Comparison of ENCODE assay signal across 8 cellular contexts in genomic region chr2:64819774-64820688, GRCh38.
DNase-seq lines count a peak whose midpoint lies in the region; ATAC-seq and TF ChIP-seq lines count a peak whose summit lies in the region.

No MANE protein-coding gene starts in this region.

- TF ChIP-seq POLR2A in breast epithelium (IDR thresholded peaks at IDR 0.05): no peak

- H3K4me3 ChIP-seq in thymus (ENCODE audit: low read length) (no peak overlapping the region), GM23338 (no peak overlapping the region), breast epithelium (no peak overlapping the region)

- intact Hi-C loops in activated B cell treated with CpG ODN at 0.5 μM for 24 hours (cut with micrococcal nuclease): loop anchor here (1.0 kb wide), 4 partner anchors 9 to 69 kb away; no protein-coding TSS in a partner anchor
- intact Hi-C loops in breast epithelium (cut with DNase I; ENCODE audit: low total_unique reads): no loop called here

- no peaks in the 10 kb centered on the region for H3K27me3 Mint-ChIP-seq in activated B cell treated with CpG ODN at 0.5 μM for 24 hours
- peaks cover 4% of the 10 kb centered on the region for H3K27me3 Mint-ChIP-seq in GM23338 (ENCODE audit: insufficient read depth, low read depth, poor library complexity)

- H3K9me3 ChIP-seq in thymus (ENCODE audit: control insufficient read depth): no peaks in the 10 kb centered on the region
- H3K9me3 ChIP-seq in breast epithelium: no peaks in the 10 kb centered on the region

- H3K79me2 ChIP-seq in GM23338 (replicated peaks; ENCODE audit: insufficient read depth): no peaks in the 10 kb centered on the region

- peak overlapping the region; percentile 95 for H3K27ac ChIP-seq in thymus (ENCODE audit: low read depth)
- H3K27ac ChIP-seq in GM23338 (ENCODE audit: low read depth): no peak overlapping the region
- H3K27ac ChIP-seq in breast epithelium: peak overlapping the region in 1 of 2 donors; percentile 64

- H2AFZ ChIP-seq in GM23338: no peak overlapping the region

- H3K27me3 ChIP-seq in thymus (ENCODE audit: control insufficient read depth, insufficient read depth) (no peaks in the 10 kb centered on the region), GM23338 (ENCODE audit: insufficient read depth) (no peaks in the 10 kb centered on the region), breast epithelium (no peaks in the 10 kb centered on the region)

- ATAC-seq in GM18873 (IDR thresholded peaks at IDR 0.05; ENCODE audit: low FRiP score, unreplicated experiment) (peak; percentile 83), HG02938 (IDR thresholded peaks at IDR 0.05; ENCODE audit: unreplicated experiment) (peak; percentile 91), activated B cell treated with CpG ODN at 0.5 μM for 24 hours (ENCODE audit: low read depth) (peak; percentile 94), GM23338 (no peak)

- H3K4me1 ChIP-seq in thymus (ENCODE audit: control insufficient read depth, insufficient read depth, low read length) (peaks cover 32% of the 10 kb centered on the region), GM23338 (ENCODE audit: insufficient read depth) (peaks cover 10% of the 10 kb centered on the region), breast epithelium (no peaks in the 10 kb centered on the region)

- DNase-seq in activated B cell treated with CpG ODN at 0.5 μM for 24 hours (no peak), germinal center (ENCODE audit: low spot score) (peak; percentile 50), GM23338 (ENCODE audit: low spot score) (no peak), breast epithelium (ENCODE audit: low spot score in 2 of 2) (no peak)
- no peak for DNase-seq in effector CD8-positive, alpha-beta T cell (lab: John Stamatoyannopoulos, UW)

- H3K9me3 Mint-ChIP-seq in activated B cell treated with CpG ODN at 0.5 μM for 24 hours (no peaks in the 10 kb centered on the region), GM23338 (no peaks in the 10 kb centered on the region)

- 64% methylated on average over 11 of the region's 11 CpGs for WGBS in thymus

- H3K4me1 Mint-ChIP-seq in activated B cell treated with CpG ODN at 0.5 μM for 24 hours (peaks cover 50% of the 10 kb centered on the region), GM23338 (peaks cover 18% of the 10 kb centered on the region)

- TF ChIP-seq CTCF in activated B cell treated with CpG ODN at 0.5 μM for 24 hours (IDR thresholded peaks at IDR 0.05): no peak
- no peak for TF ChIP-seq CTCF in GM23338 (conservative IDR thresholded peaks at IDR 0.05; ENCODE audit: low read depth in 2 of 2)
- no peak for TF ChIP-seq CTCF in breast epithelium (IDR thresholded peaks at IDR 0.05)

- H3K36me3 Mint-ChIP-seq in activated B cell treated with CpG ODN at 0.5 μM for 24 hours (ENCODE audit: low read depth) (no peaks in the 10 kb centered on the region), GM23338 (ENCODE audit: low read depth) (no peaks in the 10 kb centered on the region)

- H3K36me3 ChIP-seq in thymus (ENCODE audit: control insufficient read depth, insufficient read depth) (no peaks in the 10 kb centered on the region), GM23338 (ENCODE audit: insufficient read depth) (no peaks in the 10 kb centered on the region), breast epithelium (no peaks in the 10 kb centered on the region)

- no peaks in the 10 kb centered on the region; the same call in 1 of the 2 replicates for H3K9me2 ChIP-seq in GM23338 (ENCODE audit: insufficient read depth)

- no peak overlapping the region for H3K4me2 ChIP-seq in GM23338

- H3F3A ChIP-seq in GM23338 (replicated peaks; ENCODE audit: low read depth): no peaks in the 10 kb centered on the region

- H3K27ac Mint-ChIP-seq in activated B cell treated with CpG ODN at 0.5 μM for 24 hours (peak overlapping the region; percentile 89), GM23338 (no peak overlapping the region)

- CTCF ChIA-PET in activated B cell treated with CpG ODN at 0.5 μM for 24 hours (lab: Charles Lee): interaction anchor here (0.6 to 1.6 kb wide), 3 partner anchors 27 to 231 kb away, joined by 3 read pairs; no protein-coding TSS in a partner anchor

- H3K4me3 Mint-ChIP-seq in activated B cell treated with CpG ODN at 0.5 μM for 24 hours: peak overlapping the region; percentile 59
- no peak overlapping the region for H3K4me3 Mint-ChIP-seq in GM23338

- POLR2A ChIA-PET in activated B cell treated with CpG ODN at 0.5 μM for 24 hours (lab: Charles Lee): interaction anchor here (0.6 to 2.9 kb wide), 10 partner anchors 11 to 166 kb away, joined by 3 to 25 read pairs (median 5); partner anchors contain the start of gene SERTAD2

- H4K20me1 ChIP-seq in GM23338 (replicated peaks; ENCODE audit: insufficient read depth): no peaks in the 10 kb centered on the region

TF ChIP-seq in GM23338, 12 proteins besides CTCF, POLR2A, EP300 and RAD21 (continues in another document):
- TF ChIP-seq, protein P1, sequence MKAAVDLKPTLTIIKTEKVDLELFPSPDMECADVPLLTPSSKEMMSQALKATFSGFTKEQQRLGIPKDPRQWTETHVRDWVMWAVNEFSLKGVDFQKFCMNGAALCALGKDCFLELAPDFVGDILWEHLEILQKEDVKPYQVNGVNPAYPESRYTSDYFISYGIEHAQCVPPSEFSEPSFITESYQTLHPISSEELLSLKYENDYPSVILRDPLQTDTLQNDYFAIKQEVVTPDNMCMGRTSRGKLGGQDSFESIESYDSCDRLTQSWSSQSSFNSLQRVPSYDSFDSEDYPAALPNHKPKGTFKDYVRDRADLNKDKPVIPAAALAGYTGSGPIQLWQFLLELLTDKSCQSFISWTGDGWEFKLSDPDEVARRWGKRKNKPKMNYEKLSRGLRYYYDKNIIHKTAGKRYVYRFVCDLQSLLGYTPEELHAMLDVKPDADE (IDR thresholded peaks at IDR 0.05): no peak
- no peak for TF ChIP-seq STAT1 (IDR thresholded peaks at IDR 0.05; ENCODE audit: unreplicated experiment)
- no peak for TF ChIP-seq ZNF114 (CRISPR knock-in tag; IDR thresholded peaks at IDR 0.05)
- no peak for TF ChIP-seq EZH2phosphoT487 (IDR thresholded peaks at IDR 0.05; ENCODE audit: unreplicated experiment)
- no peak for TF ChIP-seq CREB1 (CRISPR knock-in tag; IDR thresholded peaks at IDR 0.05; ENCODE audit: low read depth)
- no peak for TF ChIP-seq REST (IDR thresholded peaks at IDR 0.05; ENCODE audit: unreplicated experiment)
- no peak for TF ChIP-seq POLR2AphosphoS5 (IDR thresholded peaks at IDR 0.05; ENCODE audit: low read depth)
- no peak for TF ChIP-seq JUNB (IDR thresholded peaks at IDR 0.05; ENCODE audit: unreplicated experiment)
- TF ChIP-seq NANOG (IDR thresholded peaks at IDR 0.05; ENCODE audit: borderline replicate concordance): no peak
